In the genomic region with DNA sequence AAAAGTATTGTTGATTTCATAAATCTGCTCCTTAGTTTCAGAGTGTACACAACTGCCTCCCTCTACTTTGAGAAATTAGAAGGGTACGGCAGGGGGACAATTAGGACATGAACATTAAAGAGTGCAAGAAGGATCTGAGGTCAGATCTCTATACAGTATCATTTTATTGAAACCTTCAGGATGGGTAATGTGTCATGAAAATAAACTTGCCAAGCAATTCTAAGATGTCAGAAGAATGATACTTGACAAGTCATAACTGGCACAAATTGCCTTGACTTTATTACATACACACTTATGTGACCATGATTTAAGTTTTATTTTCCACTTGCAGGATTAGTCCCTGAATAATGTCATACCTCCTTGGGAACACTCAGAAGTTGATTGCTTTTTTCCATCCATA, we compare ENCODE assay signal across 24 cellular contexts.
A peak's percentile ranks its signal among the peaks of the same experiment; 100 is the strongest.
DNase-seq lines count a peak whose midpoint lies in the region; ATAC-seq and TF ChIP-seq lines count a peak whose summit lies in the region.
"Had no signal": no experiment of that assay in that cellular context is flagged by ENCODE, and none has a peak within 500 bp of the region (broad histone marks: within the 10 kb centered on the region; RNA-seq: fewer than 3 reads in every experiment).

No MANE protein-coding gene starts in this region.

- no peaks in the 10 kb centered on the region for H3K27me3 ChIP-seq in heart right ventricle
- H3K27me3 ChIP-seq in transverse colon = no peaks in the 10 kb centered on the region
- H3K27me3 ChIP-seq: brain microvascular endothelial cell, MG63, ovary had no signal

- H3K4me1 Mint-ChIP-seq in activated T-helper 17 cell treated with anti-CD3 and anti-CD28 coated beads, Interleukin-2, amount 50 U/mL, for 72 hours = peaks cover 27% of the 10 kb centered on the region
- H3K4me1 Mint-ChIP-seq in naive thymus-derived CD8-positive, alpha-beta T cell = peaks cover 11 to 27% (median 22%) of the 10 kb centered on the region in 4 donors

- intact Hi-C loops in heart right ventricle (cut with DNase I) (no loop called here), left cardiac atrium (cut with DNase I) (loop anchor here in 1 of 2 donors (10.0 kb wide), 1 partner anchor 73 kb away; no protein-coding TSS in a partner anchor), transverse colon (cut with DNase I; ENCODE audit: low total_unique reads) (loop anchor here (2.0 kb wide), 1 partner anchor 93 kb away; the partner anchor contains the start of gene PLPP1)

- no peak for TF ChIP-seq CTCF in heart right ventricle (IDR thresholded peaks at IDR 0.05)
- TF ChIP-seq CTCF in transverse colon (IDR thresholded peaks at IDR 0.05) = no peak
- no peak for TF ChIP-seq CTCF in GM20000 (IDR thresholded peaks at IDR 0.05; ENCODE audit: extremely low read depth, missing control alignments)
- TF ChIP-seq CTCF in omental fat pad (IDR thresholded peaks at IDR 0.05) = no peak

- H3K36me3 ChIP-seq in heart right ventricle (peaks cover 0 to 29% (median 4%) of the 10 kb centered on the region in 9 donors), transverse colon (peaks cover 0 to 3% (median 0%) of the 10 kb centered on the region in 4 donors)
- H3K36me3 ChIP-seq: brain microvascular endothelial cell, ovary had no signal

- no peak for TF ChIP-seq POLR2A in transverse colon (IDR thresholded peaks at IDR 0.05)

- peaks cover 21 to 88% (median 54%) of the 10 kb centered on the region in 9 donors for H3K4me1 ChIP-seq in heart right ventricle
- H3K4me1 ChIP-seq in transverse colon = peaks cover 15 to 55% (median 38%) of the 10 kb centered on the region in 4 donors

- no peak overlapping the region for H3K4me3 Mint-ChIP-seq in activated T-helper 17 cell treated with anti-CD3 and anti-CD28 coated beads, Interleukin-2, amount 50 U/mL, for 72 hours
- no peak overlapping the region for H3K4me3 Mint-ChIP-seq in naive thymus-derived CD8-positive, alpha-beta T cell
- H3K4me3 Mint-ChIP-seq: activated CD4-positive, alpha-beta T cell treated with anti-CD3 and anti-CD28 coated beads, Interleukin-2, amount 10 ng/mL, durations not matched to agents 24 days and 14 days; CD4-positive, CD25-positive, alpha-beta regulatory T cell; IgD-negative memory B cell; type B pancreatic cell had no signal

- TF ChIP-seq EP300 in transverse colon (IDR thresholded peaks at IDR 0.05; ENCODE audit: low read depth) = no peak

- ATAC-seq in heart right ventricle (no peak), left cardiac atrium (no peak), omental fat pad (ENCODE audit: low FRiP score) (no peak)
- ATAC-seq in activated T-helper 17 cell treated with anti-CD3 and anti-CD28 coated beads, Interleukin-2, amount 50 U/mL, for 72 hours (replicated peaks) = peak; percentile 12
- ATAC-seq in naive thymus-derived CD8-positive, alpha-beta T cell = no peak

- H3K9me3 ChIP-seq in heart right ventricle = no peaks in the 10 kb centered on the region
- H3K9me3 ChIP-seq in transverse colon = no peaks in the 10 kb centered on the region
- H3K9me3 ChIP-seq: MG63, ovary had no signal

- no peak overlapping the region for H3K27ac Mint-ChIP-seq in activated T-helper 17 cell treated with anti-CD3 and anti-CD28 coated beads, Interleukin-2, amount 50 U/mL, for 72 hours
- peak overlapping the region in 6 of 10 donors; percentile 15 to 81 (median 70) for H3K27ac Mint-ChIP-seq in naive thymus-derived CD8-positive, alpha-beta T cell
- H3K27ac Mint-ChIP-seq: type B pancreatic cell had no signal

- in situ Hi-C loops in transverse colon (cut with MboI; ENCODE audit: low pct_ligation_motif_present in 1 of 4, low pct_unique_long_range_greater_than_20kb in 1 of 4, low sequenced_read_pairs in 3 of 4) = no loop called here

- POLR2A ChIA-PET in naive thymus-derived CD8-positive, alpha-beta T cell (lab: Charles Lee) = interaction anchor here (0.6 kb wide), 1 partner anchor 118 kb away, joined by 3 read pairs; no protein-coding TSS in a partner anchor

- H3K27ac ChIP-seq in heart right ventricle (peak overlapping the region in 9 of 10 donors; percentile 37 to 90 (median 80)), transverse colon (peak overlapping the region; percentile 82 to 88 (median 83))
- H3K27ac ChIP-seq: brain microvascular endothelial cell, ovary had no signal

- 96 to 100% methylated on average over 1 of the region's 1 CpG for WGBS in heart right ventricle, 2 donors
- WGBS in transverse colon (ENCODE audit: low coverage in 1 of 2), 2 donors = 85 to 100% methylated on average over 1 of the region's 1 CpG

- H3K4me3 ChIP-seq in heart right ventricle (no peak overlapping the region), transverse colon (no peak overlapping the region)
- H3K4me3 ChIP-seq: lung, MG63, ovary had no signal

- DNase-seq in heart right ventricle = no peak
- DNase-seq in left cardiac atrium = no peak
- DNase-seq in naive thymus-derived CD8-positive, alpha-beta T cell = no peak
- DNase-seq in transverse colon = no peak
- no peak for DNase-seq in GM20000 (ENCODE audit: low spot score)
- no peak for DNase-seq in Kasumi-1 (lab: John Stamatoyannopoulos, UW)
- no peak for DNase-seq in omental fat pad (ENCODE audit: low spot score)
- DNase-seq: activated CD4-positive, alpha-beta T cell treated with anti-CD3 and anti-CD28 coated beads, Interleukin-2, amount 10 ng/mL, durations not matched to agents 24 days and 14 days; brain microvascular endothelial cell; CD4-positive, CD25-positive, alpha-beta regulatory T cell; cortex of kidney; hippocampal formation; MG63; NCI-H1417 treated with DMSO at 0.1 percent for 48 hours; NCI-H2171 treated with DMSO at 0.1 percent for 48 hours; NCI-H774; ovary; SHP77; stimulated activated naive CD4-positive, alpha-beta T cell treated with Interleukin-2 at 50 U/mL for 16 hours had no signal

- H3K36me3 Mint-ChIP-seq in activated T-helper 17 cell treated with anti-CD3 and anti-CD28 coated beads, Interleukin-2, amount 50 U/mL, for 72 hours (ENCODE audit: low read depth) = no peaks in the 10 kb centered on the region
- peaks cover 0 to 29% (median 1%) of the 10 kb centered on the region in 3 donors for H3K36me3 Mint-ChIP-seq in naive thymus-derived CD8-positive, alpha-beta T cell

- H3K9me3 Mint-ChIP-seq in activated T-helper 17 cell treated with anti-CD3 and anti-CD28 coated beads, Interleukin-2, amount 50 U/mL, for 72 hours = no peaks in the 10 kb centered on the region
- no peaks in the 10 kb centered on the region for H3K9me3 Mint-ChIP-seq in naive thymus-derived CD8-positive, alpha-beta T cell
- H3K9me3 Mint-ChIP-seq: activated CD4-positive, alpha-beta T cell treated with anti-CD3 and anti-CD28 coated beads, Interleukin-2, amount 10 ng/mL, durations not matched to agents 24 days and 14 days; activated naive CD4-positive, alpha-beta T cell treated with anti-CD3 and anti-CD28 coated beads, Interleukin-2, amount 50 U/mL, for 72 hours; CD4-positive, CD25-positive, alpha-beta regulatory T cell; IgD-negative memory B cell; type B pancreatic cell had no signal

- no peaks in the 10 kb centered on the region for H3K27me3 Mint-ChIP-seq in activated T-helper 17 cell treated with anti-CD3 and anti-CD28 coated beads, Interleukin-2, amount 50 U/mL, for 72 hours
- H3K27me3 Mint-ChIP-seq in naive thymus-derived CD8-positive, alpha-beta T cell = no peaks in the 10 kb centered on the region
- H3K27me3 Mint-ChIP-seq: activated CD4-positive, alpha-beta T cell treated with anti-CD3 and anti-CD28 coated beads, Interleukin-2, amount 10 ng/mL, durations not matched to agents 24 days and 14 days; CD4-positive, CD25-positive, alpha-beta regulatory T cell; IgD-negative memory B cell; type B pancreatic cell had no signal
